12 cellular contexts compared by ENCODE assay signal in the genomic region with DNA sequence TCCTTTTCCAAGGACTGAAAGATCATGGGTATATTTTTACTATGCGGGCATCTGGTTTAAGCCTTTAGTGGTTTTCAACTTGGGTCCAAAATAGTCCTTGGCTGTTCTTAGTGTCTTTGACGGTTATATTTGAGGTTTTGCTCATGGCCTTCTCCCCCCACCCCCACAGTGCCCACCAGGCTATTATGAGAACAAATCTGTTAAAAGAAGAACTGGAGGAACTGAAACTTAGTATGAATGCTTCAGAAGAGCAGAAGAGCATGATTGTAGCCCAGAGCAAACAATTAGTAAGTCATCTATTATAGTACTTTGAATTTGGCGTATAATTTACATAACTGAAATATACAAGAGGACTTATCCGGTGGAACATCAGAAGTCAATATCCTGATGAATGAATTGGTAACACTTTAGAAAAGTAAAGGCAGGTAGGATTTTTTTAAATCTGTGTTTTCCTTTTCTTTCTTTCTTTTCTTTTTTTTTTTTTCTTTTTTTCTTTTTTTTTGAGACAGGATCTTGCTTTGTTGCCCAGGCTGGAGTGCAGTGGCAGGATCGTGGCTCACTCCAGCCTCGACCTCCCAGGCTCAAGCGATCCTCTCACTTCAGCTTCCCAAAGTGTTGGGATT.
DNase-seq lines count a peak whose midpoint lies in the region; ATAC-seq, FAIRE-seq and TF ChIP-seq lines count a peak whose summit lies in the region.
"Had no signal": no experiment of that assay in that cellular context is flagged by ENCODE, and none has a peak within 500 bp of the region (broad histone marks: within the 10 kb centered on the region; RNA-seq: fewer than 3 reads in every experiment).

No MANE protein-coding gene starts in this region.

- FAIRE-seq in GM12891 (lab: Jason Lieb, UNC) = peak; percentile 92

- ATAC-seq in GM19467 (IDR thresholded peaks at IDR 0.05; ENCODE audit: unreplicated experiment) (peak; percentile 89), HG03039 (IDR thresholded peaks at IDR 0.05; ENCODE audit: unreplicated experiment) (peak; percentile 83)
- ATAC-seq: heart left ventricle had no signal

- TF ChIP-seq POLR2A in GM12891 (IDR thresholded peaks at IDR 0.05; ENCODE audit: low read depth, low read length) = no peak

- DNase-seq in GM12891 (ENCODE audit: insufficient read length, low spot score) (no peak), NOMO-1 (lab: John Stamatoyannopoulos, UW; ENCODE audit: unreplicated experiment in 2 of 2) (peak; percentile 85 to 91), hepatic stellate cell (ENCODE audit: low spot score) (no peak), AG08395 (ENCODE audit: low spot score) (no peak), NCI-H345 (lab: John Stamatoyannopoulos, UW) (no peak), UCSD-AML1 (lab: John Stamatoyannopoulos, UW; ENCODE audit: unreplicated experiment) (no peak)
- DNase-seq: AML-193, heart left ventricle, NCI-H1417, spleen had no signal

TF ChIP-seq in GM12891, 5 proteins besides CTCF, POLR2A, EP300 and RAD21:
- TF ChIP-seq POU2F2 (IDR thresholded peaks at IDR 0.05; ENCODE audit: low read depth, low read length) = peak; percentile 85; the same call in 1 of the 2 replicates
- no peak for TF ChIP-seq TAF1 (IDR thresholded peaks at IDR 0.05; ENCODE audit: low read depth, low read length)
- peak; percentile 97 for TF ChIP-seq SPI1 (IDR thresholded peaks at IDR 0.05; ENCODE audit: low read depth, low read length)
- peak; percentile 28 for TF ChIP-seq PAX5 (IDR thresholded peaks at IDR 0.05; ENCODE audit: insufficient read depth, low read length, severe bottlenecking)
- TF ChIP-seq POLR2AphosphoS5 (IDR thresholded peaks at IDR 0.05; ENCODE audit: low read depth, low read length) = no peak
TF ChIP-seq in GM12891: peak in this region for 3.

Comparison
In these comparisons a context has a peak if more than half of its experiments do, and no peak if none do; other contexts are left out.
1. DNase-seq: peak in NOMO-1 (2 of 2); none in GM12891 (single experiment), hepatic stellate cell (single experiment), AG08395 (single experiment), NCI-H345 (single experiment) and UCSD-AML1 (single experiment).